In the genomic region with DNA sequence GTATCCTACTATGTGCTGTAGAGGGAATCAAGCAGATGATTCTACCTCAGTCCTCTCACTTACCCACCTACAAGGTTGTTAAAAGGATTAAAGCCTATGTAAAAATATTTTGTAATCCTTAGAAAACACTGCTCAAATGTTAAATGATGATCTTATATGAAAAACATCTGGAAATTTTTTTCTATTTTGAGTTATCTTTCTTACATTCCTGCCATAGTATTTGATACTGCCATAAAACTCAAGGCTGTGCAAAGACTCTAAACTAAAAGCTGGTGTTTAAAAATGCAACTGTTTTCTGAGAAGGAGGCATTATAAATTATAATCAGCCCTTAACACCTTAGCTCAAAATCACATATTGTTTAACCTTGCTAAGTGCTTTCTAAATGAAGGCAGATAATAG, we compare ENCODE assay signal across 18 cellular contexts.
"Had no signal": no experiment of that assay in that cellular context is flagged by ENCODE, and none has a peak within 500 bp of the region (broad histone marks: within the 10 kb centered on the region; RNA-seq: fewer than 3 reads in every experiment).

No MANE protein-coding gene starts in this region.

- H3K27me3 ChIP-seq: sigmoid colon had no signal

- DNase-seq: activated CD4-positive, alpha-beta memory T cell treated with anti-CD3 and anti-CD28 coated beads for 36 hours; activated CD4-positive, alpha-beta T cell treated with anti-CD3 and anti-CD28 coated beads for 1 hour; activated gamma-delta T cell treated with Interleukin-2 at 50 U/mL for 16 hours; activated naive CD8-positive, alpha-beta T cell treated with anti-CD3 and anti-CD28 coated beads for 36 hours; activated T-cell treated with anti-CD3 and anti-CD28 coated beads, Interleukin-2, amount 50 U/mL, for 4 hours; aorta; caudate nucleus; cortex of kidney; effector CD8-positive, alpha-beta T cell; left colon; naive thymus-derived CD8-positive, alpha-beta T cell; nucleus accumbens; sigmoid colon; stimulated activated CD4-positive, alpha-beta T cell treated with anti-CD3 and anti-CD28 coated beads, Interleukin-4, amount 100 ng/mL, for 24 hours; stimulated activated naive CD8-positive, alpha-beta T cell treated with anti-CD3 and anti-CD28 coated beads, Interleukin-15, amount 100 ng/mL, for 72 hours; T-cell; T1000 had no signal

- H3K27ac ChIP-seq: sigmoid colon, thoracic aorta had no signal

- H3K27ac Mint-ChIP-seq: activated CD4-positive, alpha-beta memory T cell treated with anti-CD3 and anti-CD28 coated beads for 36 hours; activated naive CD8-positive, alpha-beta T cell treated with anti-CD3 and anti-CD28 coated beads for 36 hours; naive thymus-derived CD8-positive, alpha-beta T cell; stimulated activated naive CD8-positive, alpha-beta T cell treated with anti-CD3 and anti-CD28 coated beads, Interleukin-15, amount 100 ng/mL, for 72 hours; T-cell had no signal

- H3K4me3 ChIP-seq: sigmoid colon, thoracic aorta had no signal

- H3K4me1 ChIP-seq: sigmoid colon had no signal

- H3K36me3 ChIP-seq: sigmoid colon, thoracic aorta had no signal

- H3K9me3 ChIP-seq: thoracic aorta had no signal

- H3K4me1 Mint-ChIP-seq: activated naive CD8-positive, alpha-beta T cell treated with anti-CD3 and anti-CD28 coated beads for 36 hours; naive thymus-derived CD8-positive, alpha-beta T cell; stimulated activated naive CD8-positive, alpha-beta T cell treated with anti-CD3 and anti-CD28 coated beads, Interleukin-15, amount 100 ng/mL, for 72 hours; T-cell had no signal

- H3K27me3 Mint-ChIP-seq: activated CD4-positive, alpha-beta memory T cell treated with anti-CD3 and anti-CD28 coated beads for 36 hours; activated naive CD8-positive, alpha-beta T cell treated with anti-CD3 and anti-CD28 coated beads for 36 hours; naive thymus-derived CD8-positive, alpha-beta T cell; stimulated activated naive CD8-positive, alpha-beta T cell treated with anti-CD3 and anti-CD28 coated beads, Interleukin-15, amount 100 ng/mL, for 72 hours; T-cell had no signal

- H3K36me3 Mint-ChIP-seq: activated CD4-positive, alpha-beta memory T cell treated with anti-CD3 and anti-CD28 coated beads for 36 hours; activated naive CD8-positive, alpha-beta T cell treated with anti-CD3 and anti-CD28 coated beads for 36 hours; naive thymus-derived CD8-positive, alpha-beta T cell; T-cell had no signal

- H3K4me3 Mint-ChIP-seq: activated CD4-positive, alpha-beta memory T cell treated with anti-CD3 and anti-CD28 coated beads for 36 hours; activated naive CD8-positive, alpha-beta T cell treated with anti-CD3 and anti-CD28 coated beads for 36 hours; activated T-cell treated with anti-CD3 and anti-CD28 coated beads, Interleukin-2, amount 50 U/mL, for 4 hours; naive thymus-derived CD8-positive, alpha-beta T cell; stimulated activated naive CD8-positive, alpha-beta T cell treated with anti-CD3 and anti-CD28 coated beads, Interleukin-15, amount 100 ng/mL, for 72 hours; T-cell had no signal

- ATAC-seq: activated T-cell treated with anti-CD3 and anti-CD28 coated beads, Interleukin-2, amount 50 U/mL, for 4 hours; left colon; naive thymus-derived CD8-positive, alpha-beta T cell; stimulated activated naive CD8-positive, alpha-beta T cell treated with anti-CD3 and anti-CD28 coated beads, Interleukin-15, amount 100 ng/mL, for 72 hours; T-cell had no signal
